In genomic region chr2:170156592-170156991, GRCh38 we compare ENCODE assay signal across 18 cellular contexts. TPM values are rescaled to one million over a fixed set of nuclear protein-coding genes. Genes with fewer than 3 reads are reported as not detected.
DNase-seq lines count a peak whose midpoint lies in the region; ATAC-seq, FAIRE-seq and TF ChIP-seq lines count a peak whose summit lies in the region.
"Had no signal": no experiment of that assay in that cellular context is flagged by ENCODE, and none has a peak within 500 bp of the region (broad histone marks: within the 10 kb centered on the region; RNA-seq: fewer than 3 reads in every experiment).

No MANE protein-coding gene starts in this region.

- no peak for DNase-seq in SK-N-SH
- DNase-seq in IMR-90 = peak; percentile 16
- no peak for DNase-seq in H1 (ENCODE audit: low read depth in 1 of 2, low spot score in 2 of 2)
- DNase-seq in trophoblast cell = no peak
- DNase-seq in small intestine = no peak
- DNase-seq in AG20443 (ENCODE audit: low spot score) = no peak
- DNase-seq in stimulated activated naive CD4-positive, alpha-beta T cell treated with Interleukin-2 at 50 U/mL for 16 hours (lab: John Stamatoyannopoulos, UW) = no peak
- DNase-seq: 8988T; AML-193; CD4-positive, CD25-positive, alpha-beta regulatory T cell; DND-41; GOT3; Kasumi-1; NCI-H2029; NCI-H524; RPMI8226; SJCRH30 had no signal

- no peak overlapping the region for H4K12ac ChIP-seq in trophoblast cell (ENCODE audit: low read depth, low read length)

- TF ChIP-seq POLR2A in IMR-90 (IDR thresholded peaks at IDR 0.05; ENCODE audit: low read depth, low read length) = no peak
- TF ChIP-seq POLR2A in H1 (IDR thresholded peaks at IDR 0.05; ENCODE audit: control extremely low read depth in 1 of 2, low read depth in 2 of 2, low read length in 2 of 2) = no peak

- dilution Hi-C loops in IMR-90 (cut with HindIII; ENCODE audit: low sequenced_read_pairs, unreplicated experiment) = no loop called here

- no peak for TF ChIP-seq CTCF in SK-N-SH (IDR thresholded peaks at IDR 0.05)
- TF ChIP-seq CTCF in IMR-90 (conservative IDR thresholded peaks at IDR 0.05; ENCODE audit: low read depth, low read length) = no peak
- no peak for TF ChIP-seq CTCF in H1 (IDR thresholded peaks at IDR 0.05; ENCODE audit: control extremely low read depth in 1 of 3, insufficient read depth in 1 of 3, low read depth in 1 of 3, low read length in 3 of 3)

- H4K5ac ChIP-seq in IMR-90 (ENCODE audit: low read depth, low read length) (no peak overlapping the region), H1 (ENCODE audit: insufficient read length, low read depth, low read length) (no peak overlapping the region)

- H2BK20ac ChIP-seq in IMR-90 (ENCODE audit: low read depth, low read length) (peak overlapping the region; percentile 45), H1 (ENCODE audit: low read length) (no peak overlapping the region)

- H3K4me3 ChIP-seq in SK-N-SH (ENCODE audit: low read depth in 2 of 2, low read length in 1 of 2) (no peak overlapping the region), IMR-90 (ENCODE audit: insufficient read depth, low read depth, low read length) (no peak overlapping the region), H1 (ENCODE audit: extremely low read depth in 1 of 4, insufficient read depth in 2 of 4, low read depth in 3 of 4, low read length in 4 of 4) (no peak overlapping the region), trophoblast cell (ENCODE audit: low read depth, low read length) (no peak overlapping the region), small intestine (ENCODE audit: low read depth in 1 of 2, low read length in 2 of 2) (no peak overlapping the region)
- H3K4me3 ChIP-seq: SJCRH30 had no signal

- H3K4me2 ChIP-seq in SK-N-SH (no peak overlapping the region), IMR-90 (ENCODE audit: low read depth, low read length) (no peak overlapping the region), H1 (ENCODE audit: insufficient read depth in 1 of 2, low read depth in 2 of 2, low read length in 2 of 2) (no peak overlapping the region), trophoblast cell (ENCODE audit: low read length) (no peak overlapping the region)

- intact Hi-C loops in IMR-90 (cut with micrococcal nuclease) = no loop called here

- H2BK15ac ChIP-seq in IMR-90 (ENCODE audit: low read depth, low read length) = peak overlapping the region; percentile 20; the same call in 1 of the 3 replicates
- no peak overlapping the region for H2BK15ac ChIP-seq in H1 (ENCODE audit: low read length)

- in situ Hi-C loops in IMR-90 (cut with MboI; ENCODE audit: low sequenced_read_pairs) = no loop called here

- H3K27me3 ChIP-seq in SK-N-SH (ENCODE audit: insufficient read depth) (no peaks in the 10 kb centered on the region), IMR-90 (ENCODE audit: control insufficient read depth, insufficient read depth, low read length) (no peaks in the 10 kb centered on the region), H1 (replicated peaks in 1 of 4; ENCODE audit: control insufficient read depth in 3 of 4, extremely low read depth in 1 of 4, insufficient read depth in 3 of 4, low read length in 3 of 4) (no peaks in the 10 kb centered on the region), trophoblast cell (ENCODE audit: insufficient read depth, low read length) (no peaks in the 10 kb centered on the region), small intestine (ENCODE audit: control insufficient read depth in 2 of 2, insufficient read depth in 2 of 2, low read length in 2 of 2) (no peaks in the 10 kb centered on the region)
- H3K27me3 ChIP-seq: SJCRH30 had no signal

- no peaks in the 10 kb centered on the region for H3F3A ChIP-seq in SK-N-SH (replicated peaks; ENCODE audit: insufficient read depth)

- ATAC-seq in SK-N-SH treated with all-trans-retinoic acid at 6 μM for 48 hours (no peak), IMR-90 (ENCODE audit: low read depth) (peak; percentile 42)

- no peak for TF ChIP-seq RAD21 in SK-N-SH (IDR thresholded peaks at IDR 0.05; ENCODE audit: low read length)
- no peak for TF ChIP-seq RAD21 in IMR-90 (IDR thresholded peaks at IDR 0.05; ENCODE audit: low read length)
- no peak for TF ChIP-seq RAD21 in H1 (IDR thresholded peaks at IDR 0.05 in 1 of 2, conservative IDR thresholded peaks at IDR 0.05 in 1 of 2; ENCODE audit: low read depth in 2 of 2, low read length in 2 of 2)

- 97% methylated on average over 3 of the region's 3 CpGs for WGBS in SK-N-SH (ENCODE audit: low lambda C conversion rate)
- WGBS in IMR-90 (ENCODE audit: extremely low coverage in 2 of 2, insufficient read length in 1 of 2), 2 experiments = no CpG with 5 or more reads among the region's 3 CpGs
- 82% methylated on average over 3 of the region's 3 CpGs; no CpG with 5 or more reads in 1 of the 2 experiments for WGBS in H1 (ENCODE audit: extremely low coverage in 1 of 2, insufficient coverage in 1 of 2, insufficient read length in 1 of 2, insufficient replicate concordance in 2 of 2, low coverage in 1 of 2, low lambda C conversion rate in 2 of 2, missing lambda C conversion rate in 1 of 2), 2 experiments
- WGBS in trophoblast cell (ENCODE audit: extremely low coverage, insufficient coverage, insufficient read length) = no CpG with 5 or more reads among the region's 3 CpGs
- 80 to 89% (median 82%) methylated on average over 3 of the region's 3 CpGs for WGBS in small intestine, 3 donors

- TF ChIP-seq EP300 in SK-N-SH (IDR thresholded peaks at IDR 0.05; ENCODE audit: borderline replicate concordance in 1 of 2, low read depth in 1 of 2, low read length in 1 of 2) = no peak
- TF ChIP-seq EP300 in H1 (IDR thresholded peaks at IDR 0.05; ENCODE audit: borderline replicate concordance in 1 of 2, low read depth in 2 of 2, low read length in 2 of 2) = no peak

- 0 out of 2 replicates have a peak overlapping the region, but pooled peaks have one; percentile 40 for H4K91ac ChIP-seq in IMR-90 (ENCODE audit: insufficient read depth, low read depth, low read length)
- peak overlapping the region; percentile 15 for H4K91ac ChIP-seq in H1 (replicated peaks; ENCODE audit: insufficient read length, low read length)
- H4K91ac ChIP-seq in trophoblast cell (ENCODE audit: low read depth, low read length) = no peak overlapping the region

- peak overlapping the region; percentile 22 for H2BK5ac ChIP-seq in IMR-90 (ENCODE audit: low read depth, low read length, poor library complexity, severe bottlenecking)
- H2BK5ac ChIP-seq in H1 (ENCODE audit: low read depth, low read length) = no peak overlapping the region
- H2BK5ac ChIP-seq in trophoblast cell (ENCODE audit: low read depth, low read length, poor library complexity) = no peak overlapping the region

- FAIRE-seq in H1 (lab: Jason Lieb, UNC) (no peak), small intestine (lab: Jason Lieb, UNC) (no peak)

- H3K23me2 ChIP-seq in H1 (ENCODE audit: low read depth, low read length) = no peaks in the 10 kb centered on the region

- H3K9me2 ChIP-seq in SK-N-SH = no peaks in the 10 kb centered on the region

- H2BK12ac ChIP-seq in H1 (ENCODE audit: low read depth, low read length) (no peak overlapping the region), trophoblast cell (ENCODE audit: low read length) (peak overlapping the region; percentile 58)

- 0 out of 2 replicates have a peak, but pooled peaks cover 2% of the 10 kb centered on the region for H3K9me1 ChIP-seq in IMR-90 (ENCODE audit: insufficient read depth, low read length)

- H3K9me3 ChIP-seq in SK-N-SH (no peaks in the 10 kb centered on the region), IMR-90 (ENCODE audit: control insufficient read depth, insufficient read depth, low read length) (no peaks in the 10 kb centered on the region), H1 (ENCODE audit: insufficient read depth in 2 of 2, low read depth in 1 of 2, low read length in 1 of 2) (no peaks in the 10 kb centered on the region; a peak in 3 of 4 replicates), trophoblast cell (ENCODE audit: insufficient read depth, low read depth, low read length) (peaks cover 1% of the 10 kb centered on the region), small intestine (ENCODE audit: control insufficient read depth, low read depth) (no peaks in the 10 kb centered on the region)
- H3K9me3 ChIP-seq: SJCRH30 had no signal

- H3K23ac ChIP-seq in IMR-90 (ENCODE audit: low read depth, low read length) (no peak overlapping the region; the same call in 1 of the 2 replicates), H1 (ENCODE audit: insufficient read length) (no peak overlapping the region), trophoblast cell (ENCODE audit: low read length) (no peak overlapping the region)

- no peaks in the 10 kb centered on the region for H3K36me3 ChIP-seq in SK-N-SH (replicated peaks in 1 of 2; ENCODE audit: control insufficient read depth in 1 of 2, insufficient read depth in 2 of 2, low read length in 1 of 2)
- H3K36me3 ChIP-seq in IMR-90 (ENCODE audit: control insufficient read depth, insufficient read depth, low read length) = no peaks in the 10 kb centered on the region
- no peaks in the 10 kb centered on the region for H3K36me3 ChIP-seq in H1 (ENCODE audit: control insufficient read depth in 2 of 4, insufficient read depth in 4 of 4, low read length in 3 of 4)
- no peaks in the 10 kb centered on the region for H3K36me3 ChIP-seq in trophoblast cell (ENCODE audit: control insufficient read depth in 1 of 2, insufficient read depth in 2 of 2, low read length in 2 of 2)
- no peaks in the 10 kb centered on the region for H3K36me3 ChIP-seq in small intestine (ENCODE audit: control insufficient read depth in 2 of 2, insufficient read depth in 2 of 2, low read length in 2 of 2)
- H3K36me3 ChIP-seq: SJCRH30 had no signal

- CTCF ChIA-PET in SK-N-SH (lab: Yijun Ruan, JAX) (interaction anchor here (1.2 kb wide), 1 partner anchor 167 kb away, joined by 3 read pairs; no protein-coding TSS in a partner anchor), IMR-90 (lab: Yijun Ruan, JAX) (no interaction called here), H1 (lab: Charles Lee; ENCODE audit: partially characterized antibody) (interaction anchor here (0.6 to 1.6 kb wide), 4 partner anchors 12 to 228 kb away, joined by 3 to 4 read pairs (median 4); no protein-coding TSS in a partner anchor)

- peak overlapping the region; percentile 60 for H2BK120ac ChIP-seq in IMR-90 (ENCODE audit: low read depth, low read length)
- H2BK120ac ChIP-seq in H1 (replicated peaks; ENCODE audit: low read depth, low read length) = no peak overlapping the region
- H2BK120ac ChIP-seq in trophoblast cell (ENCODE audit: insufficient read depth, low read length, poor library complexity) = no peak overlapping the region

- H3K4ac ChIP-seq in IMR-90 (ENCODE audit: low read depth, low read length) (peak overlapping the region; percentile 38), H1 (replicated peaks; ENCODE audit: insufficient read length, low read depth, low read length) (no peak overlapping the region), trophoblast cell (ENCODE audit: low read depth, low read length) (no peak overlapping the region)

- no peaks in the 10 kb centered on the region for H3K79me2 ChIP-seq in SK-N-SH (ENCODE audit: insufficient read depth)
- H3K79me2 ChIP-seq in H1 (ENCODE audit: control insufficient read depth in 1 of 2, insufficient read depth in 2 of 2, low read length in 2 of 2) = no peaks in the 10 kb centered on the region
- no peaks in the 10 kb centered on the region for H3K79me2 ChIP-seq in trophoblast cell (ENCODE audit: control insufficient read depth, insufficient read depth, low read length, poor library complexity)

- H2AK9ac ChIP-seq in IMR-90 (replicated peaks; ENCODE audit: low read depth, low read length, poor library complexity) = no peak overlapping the region

- H3K9ac ChIP-seq in SK-N-SH = no peak overlapping the region
- no peak overlapping the region for H3K9ac ChIP-seq in IMR-90 (ENCODE audit: low read depth, low read length)
- no peak overlapping the region for H3K9ac ChIP-seq in H1 (replicated peaks in 1 of 4; ENCODE audit: extremely low read depth in 1 of 4, low read depth in 3 of 4, low read length in 3 of 4)
- H3K9ac ChIP-seq in trophoblast cell (ENCODE audit: low read length) = no peak overlapping the region

- H4K8ac ChIP-seq in IMR-90 (ENCODE audit: low read depth in 2 of 2, low read length in 2 of 2) (peak overlapping the region in 1 of 2 experiments; percentile 18; a peak in 1 of 4 replicates), H1 (ENCODE audit: extremely low read depth, insufficient read depth, low read length) (no peak overlapping the region), trophoblast cell (ENCODE audit: low read depth, low read length) (no peak overlapping the region)

- H2AK5ac ChIP-seq in IMR-90 (ENCODE audit: low read depth, low read length) = peak overlapping the region; percentile 31; the same call in 1 of the 2 replicates
- H2AK5ac ChIP-seq in H1 (ENCODE audit: low read depth, low read length) = no peak overlapping the region
- H2AK5ac ChIP-seq in trophoblast cell (ENCODE audit: low read length) = no peak overlapping the region

- no peaks in the 10 kb centered on the region for H4K20me1 ChIP-seq in SK-N-SH (ENCODE audit: insufficient read depth)
- H4K20me1 ChIP-seq in IMR-90 (ENCODE audit: insufficient read depth, low read length) = no peaks in the 10 kb centered on the region
- no peaks in the 10 kb centered on the region for H4K20me1 ChIP-seq in H1 (replicated peaks in 1 of 2; ENCODE audit: control insufficient read depth in 1 of 2, insufficient read depth in 2 of 2, low read length in 2 of 2)

- POLR2A ChIA-PET in SK-N-SH (lab: Yijun Ruan, JAX) (no interaction called here), IMR-90 (lab: Charles Lee; ENCODE audit: unreplicated experiment) (no interaction called here), H1 (lab: Charles Lee; ENCODE audit: partially characterized antibody) (no interaction called here)

- H2AFZ ChIP-seq in SK-N-SH (ENCODE audit: low read depth) (peak overlapping the region; percentile 35; the same call in 1 of the 2 replicates), IMR-90 (replicated peaks; ENCODE audit: low read length, poor library complexity) (no peak overlapping the region), H1 (ENCODE audit: low read length) (no peak overlapping the region), trophoblast cell (ENCODE audit: insufficient read depth, low read length, poor library complexity) (no peak overlapping the region)

- peak overlapping the region; percentile 8; the same call in 1 of the 2 replicates for H3K56ac ChIP-seq in IMR-90 (ENCODE audit: extremely low read depth, insufficient read depth, low read length)
- no peak overlapping the region for H3K56ac ChIP-seq in H1 (replicated peaks; ENCODE audit: insufficient read length, low read depth, low read length)

- peak overlapping the region; percentile 9; the same call in 1 of the 2 replicates for H3K18ac ChIP-seq in IMR-90 (ENCODE audit: low read depth, low read length)
- H3K18ac ChIP-seq in H1 (ENCODE audit: extremely low read depth, low read length) = no peak overlapping the region
- H3K18ac ChIP-seq in trophoblast cell (ENCODE audit: low read length) = no peak overlapping the region

- no peak overlapping the region for H3K27ac ChIP-seq in SK-N-SH (ENCODE audit: low read depth in 2 of 2, low read length in 1 of 2)
- no peak overlapping the region for H3K27ac ChIP-seq in IMR-90 (ENCODE audit: insufficient read depth, low read length)
- no peak overlapping the region for H3K27ac ChIP-seq in H1 (ENCODE audit: low read depth, low read length)
- H3K27ac ChIP-seq in trophoblast cell (ENCODE audit: low read depth, low read length) = no peak overlapping the region
- no peak overlapping the region for H3K27ac ChIP-seq in small intestine (ENCODE audit: low read depth in 1 of 2, low read length in 1 of 2)
- H3K27ac ChIP-seq: SJCRH30 had no signal

- no TSS peak for BruUV-seq in IMR-90 (replicated peaks; lab: Mats Ljungman, UMichigan)

- no peaks in the 10 kb centered on the region for H3K79me1 ChIP-seq in IMR-90 (ENCODE audit: low read depth in 1 of 2, low read length in 2 of 2)
- no peaks in the 10 kb centered on the region for H3K79me1 ChIP-seq in H1 (ENCODE audit: low read depth, low read length)
- H3K79me1 ChIP-seq in trophoblast cell (ENCODE audit: low read length) = no peaks in the 10 kb centered on the region

- peak overlapping the region; percentile 50; the same call in 1 of the 2 replicates for H3K14ac ChIP-seq in IMR-90 (replicated peaks; ENCODE audit: low read depth, low read length)
- no peak overlapping the region for H3K14ac ChIP-seq in H1 (ENCODE audit: insufficient read length)
- no peak overlapping the region for H3K14ac ChIP-seq in trophoblast cell (ENCODE audit: low read length)

- H3K4me1 ChIP-seq in SK-N-SH (ENCODE audit: control insufficient read depth in 1 of 2, insufficient read depth in 2 of 2, low read depth in 1 of 2, low read length in 1 of 2) (peaks cover 9 to 28% of the 10 kb centered on the region in 2 experiments; a peak in 3 of 4 replicates), IMR-90 (ENCODE audit: control insufficient read depth, insufficient read depth, low read length) (peaks cover 7% of the 10 kb centered on the region; the same call in 1 of the 2 replicates), H1 (replicated peaks in 1 of 4; ENCODE audit: control insufficient read depth in 3 of 4, insufficient read depth in 4 of 4, low read length in 3 of 4) (peaks cover 4 to 12% (median 7%) of the 10 kb centered on the region in 4 experiments), trophoblast cell (ENCODE audit: control insufficient read depth in 1 of 2, insufficient read depth in 2 of 2, low read length in 2 of 2) (no peaks in the 10 kb centered on the region), small intestine (ENCODE audit: control insufficient read depth in 2 of 2, insufficient read depth in 1 of 2, low read depth in 1 of 2, low read length in 1 of 2) (no peaks in the 10 kb centered on the region)
- H3K4me1 ChIP-seq: SJCRH30 had no signal

RNA-seq across cellular contexts. Expression of gene MYO3B, which starts 21.4 kb away (rescaled TPM):
- polyA plus RNA-seq in SK-N-SH (2012; rRNA removed) (not detected in 2 replicates), IMR-90 (2012; rRNA removed) (0.02 TPM in 1 of 2 replicates, not detected in the other), H1 (2011; rRNA removed) (0.11 and 0.17 TPM in 2 replicates), small intestine (under 1 TPM in 1 of 3 donors, not detected in 2; 0.03 TPM)
- polyA plus RNA-seq in SK-N-SH (2012; cell fraction: cytosol; rRNA removed) = under 0.01 TPM in 1 of 2 replicates, not detected in the other
- polyA plus RNA-seq in SK-N-SH (2012; cell fraction: nucleus; rRNA removed) = not detected in 2 replicates
- total RNA-seq in IMR-90 (2012; rRNA removed) = not detected in 2 replicates
- not detected in 2 replicates for polyA plus RNA-seq in IMR-90 (2012; cell fraction: cytosol; rRNA removed)
- 0.02 TPM in 1 of 2 replicates, not detected in the other for polyA plus RNA-seq in IMR-90 (2012; cell fraction: nucleus; rRNA removed; ENCODE audit: low replicate concordance)
- 0.19 and 0.27 TPM in 2 replicates for total RNA-seq in H1 (2021; fragmentation: NEBNext Ultra II Directional; extraction: Animal tissue kit (Norgen Biotek cat#: 25700))
- polyA plus RNA-seq in H1 (2011; cell fraction: cytosol; rRNA removed) = 0.16 TPM
- 0.19 TPM for polyA plus RNA-seq in H1 (2011; cell fraction: nucleus; rRNA removed)
- polyA plus RNA-seq in H1 (2012, experiment 1 of 2) = 0.13 to 0.29 TPM (median 0.17 TPM) in 4 replicates
- not detected for polyA plus RNA-seq in H1 (2012, experiment 2 of 2)
- polyA plus RNA-seq in H1 (2013, experiment 1 of 2) = 0.12 TPM
- polyA plus RNA-seq in H1 (2013, experiment 2 of 2) = 0.15 TPM
- 0.98 and 1.4 TPM in 2 replicates for polyA minus RNA-seq in H1 (2011; rRNA and poly(A)+ RNA removed)
- 0.22 TPM for polyA minus RNA-seq in H1 (2011; cell fraction: cytosol; rRNA and poly(A)+ RNA removed)
- polyA minus RNA-seq in H1 (2011; cell fraction: nucleus; rRNA and poly(A)+ RNA removed) = 1.2 TPM
- 0.03 and 0.08 TPM in 2 replicates for polyA plus RNA-seq in trophoblast cell (2013)
- total RNA-seq: CD4-positive, CD25-positive, alpha-beta regulatory T cell had no signal
- polyA plus RNA-seq: CD4-positive, CD25-positive, alpha-beta regulatory T cell had no signal
